In the genomic region with DNA sequence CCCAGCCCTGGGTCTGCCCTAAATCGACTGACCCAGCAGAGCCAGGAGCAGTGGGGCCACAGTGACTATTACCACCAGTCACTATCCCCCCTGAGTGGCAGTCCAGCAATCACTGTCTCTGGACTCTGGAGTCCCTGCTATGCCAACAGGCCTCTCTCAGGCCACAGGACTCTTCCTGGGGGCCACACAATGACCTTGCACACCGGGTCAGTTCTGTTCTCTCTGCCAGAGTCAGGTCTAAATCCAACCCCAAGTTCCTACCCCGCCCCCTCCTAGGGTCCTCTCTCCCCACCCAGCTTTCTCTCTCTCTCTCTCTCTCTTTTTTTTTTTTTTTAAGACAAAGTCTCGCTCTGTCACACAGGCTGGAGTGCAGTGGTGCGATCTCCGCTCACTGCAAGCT, we compare ENCODE assay signal across 22 cellular contexts. TPM values are rescaled to one million over a fixed set of nuclear protein-coding genes. Genes with fewer than 3 reads are reported as not detected.
DNase-seq lines count a peak whose midpoint lies in the region; ATAC-seq and TF ChIP-seq lines count a peak whose summit lies in the region.
"Had no signal": no experiment of that assay in that cellular context is flagged by ENCODE, and none has a peak within 500 bp of the region (broad histone marks: within the 10 kb centered on the region; RNA-seq: fewer than 3 reads in every experiment).

No MANE protein-coding gene starts in this region.

- no peak overlapping the region for H3K4me3 ChIP-seq in OCI-LY7 (ENCODE audit: low read depth, low read length, poor library complexity, severe bottlenecking)
- H3K4me3 ChIP-seq in endodermal cell (ENCODE audit: low read length) = no peak overlapping the region
- H3K4me3 ChIP-seq in spleen = no peak overlapping the region
- H3K4me3 ChIP-seq in dorsolateral prefrontal cortex = no peak overlapping the region
- H3K4me3 ChIP-seq: colonic mucosa, K562, lung, smooth muscle cell had no signal

- H3K27me3 Mint-ChIP-seq in activated T-cell treated with anti-CD3 and anti-CD28 coated beads, Interleukin-2, amount 50 U/mL, for 4 hours (ENCODE audit: low read depth) = peaks cover 35% of the 10 kb centered on the region
- H3K27me3 Mint-ChIP-seq in endodermal cell (ENCODE audit: insufficient read depth) = peaks cover 84% of the 10 kb centered on the region
- H3K27me3 Mint-ChIP-seq in stimulated activated memory B cell treated with anti-CD40 and anti-IgM and Interleukin-4, amounts not matched to agents 10 μg/mL and 1 μg/mL and 100 μg/mL, for 72 hours = peaks cover 63% of the 10 kb centered on the region

- H3K27me3 ChIP-seq in endodermal cell (ENCODE audit: control insufficient read depth, insufficient read depth, low read length, poor library complexity, severe bottlenecking) (peaks cover 87% of the 10 kb centered on the region), spleen (replicated peaks in 1 of 7) (peaks cover 0 to 84% (median 45%) of the 10 kb centered on the region in 7 donors), dorsolateral prefrontal cortex (peaks cover 0 to 62% (median 34%) of the 10 kb centered on the region in 45 donors)

- H3K79me2 ChIP-seq in OCI-LY7 (ENCODE audit: insufficient read depth, low read depth, low read length) = no peaks in the 10 kb centered on the region

- H3K9ac ChIP-seq in endodermal cell (ENCODE audit: extremely low read depth, low read length, poor library complexity, severe bottlenecking) = no peak overlapping the region

- CTCF ChIA-PET in OCI-LY7 (lab: Charles Lee; ENCODE audit: unreplicated experiment) = no interaction called here

- no peak for TF ChIP-seq POLR2A in spleen (IDR thresholded peaks at IDR 0.05)

- no peaks in the 10 kb centered on the region for H4K20me1 ChIP-seq in OCI-LY7 (ENCODE audit: insufficient read depth, low read length)

- BruUV-seq in OCI-LY7 (replicated peaks; lab: Mats Ljungman, UMichigan) = no TSS peak

- H3K27ac ChIP-seq in OCI-LY7 (ENCODE audit: low read depth, low read length, poor library complexity, severe bottlenecking) = no peak overlapping the region
- no peak overlapping the region for H3K27ac ChIP-seq in endodermal cell (ENCODE audit: low read depth, low read length)
- H3K27ac ChIP-seq in spleen = no peak overlapping the region
- no peak overlapping the region for H3K27ac ChIP-seq in dorsolateral prefrontal cortex
- H3K27ac ChIP-seq: brain microvascular endothelial cell, colonic mucosa had no signal

- no peaks in the 10 kb centered on the region for H3K9me3 Mint-ChIP-seq in activated T-cell treated with anti-CD3 and anti-CD28 coated beads, Interleukin-2, amount 50 U/mL, for 4 hours
- H3K9me3 Mint-ChIP-seq in endodermal cell = no peaks in the 10 kb centered on the region
- H3K9me3 Mint-ChIP-seq in stimulated activated memory B cell treated with anti-CD40 and anti-IgM and Interleukin-4, amounts not matched to agents 10 μg/mL and 1 μg/mL and 100 μg/mL, for 72 hours = no peaks in the 10 kb centered on the region
- H3K9me3 Mint-ChIP-seq: activated naive CD4-positive, alpha-beta T cell treated with anti-CD3 and anti-CD28 coated beads, Interleukin-2, amount 10 ng/mL, durations not matched to agents 7 days and 5 days; CD4-positive, alpha-beta memory T cell had no signal

- H2AFZ ChIP-seq in OCI-LY7 (ENCODE audit: low read length) = no peak overlapping the region

- no peaks in the 10 kb centered on the region for H3K36me3 Mint-ChIP-seq in activated T-cell treated with anti-CD3 and anti-CD28 coated beads, Interleukin-2, amount 50 U/mL, for 4 hours (ENCODE audit: insufficient read depth)
- no peaks in the 10 kb centered on the region for H3K36me3 Mint-ChIP-seq in endodermal cell (ENCODE audit: low read depth)
- H3K36me3 Mint-ChIP-seq in stimulated activated memory B cell treated with anti-CD40 and anti-IgM and Interleukin-4, amounts not matched to agents 10 μg/mL and 1 μg/mL and 100 μg/mL, for 72 hours = no peaks in the 10 kb centered on the region
- H3K36me3 Mint-ChIP-seq: activated naive CD4-positive, alpha-beta T cell treated with anti-CD3 and anti-CD28 coated beads, Interleukin-2, amount 10 ng/mL, durations not matched to agents 7 days and 5 days; CD4-positive, alpha-beta memory T cell had no signal

- H3K27ac Mint-ChIP-seq in endodermal cell = no peak overlapping the region
- peak overlapping the region; percentile 55 for H3K27ac Mint-ChIP-seq in stimulated activated memory B cell treated with anti-CD40 and anti-IgM and Interleukin-4, amounts not matched to agents 10 μg/mL and 1 μg/mL and 100 μg/mL, for 72 hours
- H3K27ac Mint-ChIP-seq: activated naive CD4-positive, alpha-beta T cell treated with anti-CD3 and anti-CD28 coated beads, Interleukin-2, amount 10 ng/mL, durations not matched to agents 7 days and 5 days; CD4-positive, alpha-beta memory T cell had no signal

- TF ChIP-seq CTCF in OCI-LY7 (conservative IDR thresholded peaks at IDR 0.05; ENCODE audit: low read length) = no peak
- TF ChIP-seq CTCF in endodermal cell (conservative IDR thresholded peaks at IDR 0.05) = no peak
- no peak for TF ChIP-seq CTCF in spleen (IDR thresholded peaks at IDR 0.05 in 8 of 11, conservative IDR thresholded peaks at IDR 0.05 in 3 of 11)
- TF ChIP-seq CTCF in dorsolateral prefrontal cortex (IDR thresholded peaks at IDR 0.05 in 54 of 56, conservative IDR thresholded peaks at IDR 0.05 in 2 of 56; ENCODE audit: low read depth in 1 of 56, partially characterized antibody in 56 of 56) = no peak

- no peak for DNase-seq in activated T-cell treated with anti-CD3 and anti-CD28 coated beads, Interleukin-2, amount 50 U/mL, for 4 hours
- DNase-seq in activated T-cell treated with anti-CD3 and anti-CD28 coated beads for 4 hours (no peak), OCI-LY7 (ENCODE audit: low spot score) (no peak), endodermal cell (peak; percentile 58), spleen (no peak), A172 (ENCODE audit: low spot score) (no peak), dorsolateral prefrontal cortex (no peak)
- DNase-seq: activated naive CD4-positive, alpha-beta T cell treated with anti-CD3 and anti-CD28 coated beads, Interleukin-2, amount 10 ng/mL, durations not matched to agents 7 days and 5 days; CD4-positive, alpha-beta memory T cell; colonic mucosa; DMS79 treated with DMSO at 0.1 percent for 48 hours; NCI-H748 treated with DMSO at 0.1 percent for 48 hours; SIG-M5; stimulated activated CD4-positive, alpha-beta T cell treated with anti-CD3 and anti-CD28 coated beads, Interleukin-4, amount 100 ng/mL, for 4 hours; WERI-Rb-1 had no signal

- H3K36me3 ChIP-seq in OCI-LY7 (ENCODE audit: insufficient read depth, low read length) = no peaks in the 10 kb centered on the region
- no peaks in the 10 kb centered on the region for H3K36me3 ChIP-seq in endodermal cell (ENCODE audit: control insufficient read depth, insufficient read depth, low read length)
- H3K36me3 ChIP-seq in spleen = no peaks in the 10 kb centered on the region
- H3K36me3 ChIP-seq: brain microvascular endothelial cell, colonic mucosa, WERI-Rb-1 had no signal

- 60 to 83% methylated on average over 2 to 6 of the region's 6 CpGs for WGBS in endodermal cell (ENCODE audit: insufficient coverage in 1 of 2, insufficient read length in 1 of 2), 2 experiments
- 71 to 81% (median 78%) methylated on average over 5 to 6 of the region's 6 CpGs for WGBS in spleen, 5 donors

- H3K4me2 ChIP-seq in OCI-LY7 (ENCODE audit: low read length) = peak overlapping the region; percentile 95; the same call in 1 of the 2 replicates

- H3K4me1 ChIP-seq in OCI-LY7 (ENCODE audit: insufficient read depth, low read length, poor library complexity, severe bottlenecking) (peaks cover 21% of the 10 kb centered on the region), endodermal cell (ENCODE audit: control insufficient read depth, insufficient read depth, low read length) (no peaks in the 10 kb centered on the region), spleen (peaks cover 6 to 39% (median 22%) of the 10 kb centered on the region in 6 donors)
- H3K4me1 ChIP-seq: colonic mucosa had no signal

- no peak for ATAC-seq in activated T-cell treated with anti-CD3 and anti-CD28 coated beads, Interleukin-2, amount 50 U/mL, for 4 hours
- no peak for ATAC-seq in stimulated activated memory B cell treated with anti-CD40 and anti-IgM and Interleukin-4, amounts not matched to agents 10 μg/mL and 1 μg/mL and 100 μg/mL, for 72 hours
- ATAC-seq: K562 had no signal

- H3K4me1 Mint-ChIP-seq in activated T-cell treated with anti-CD3 and anti-CD28 coated beads, Interleukin-2, amount 50 U/mL, for 4 hours (ENCODE audit: low read depth) = peaks cover 20% of the 10 kb centered on the region
- H3K4me1 Mint-ChIP-seq in endodermal cell = peaks cover 4% of the 10 kb centered on the region
- peaks cover 49% of the 10 kb centered on the region for H3K4me1 Mint-ChIP-seq in stimulated activated memory B cell treated with anti-CD40 and anti-IgM and Interleukin-4, amounts not matched to agents 10 μg/mL and 1 μg/mL and 100 μg/mL, for 72 hours

- H3K9me3 ChIP-seq in OCI-LY7 (ENCODE audit: low read length) (no peaks in the 10 kb centered on the region), endodermal cell (ENCODE audit: control insufficient read depth, low read length) (no peaks in the 10 kb centered on the region), spleen (no peaks in the 10 kb centered on the region)
- H3K9me3 ChIP-seq: colonic mucosa had no signal

- no peaks in the 10 kb centered on the region for H3K9me2 ChIP-seq in OCI-LY7 (ENCODE audit: insufficient read depth, low read length)

- peak overlapping the region; percentile 26 for H3K4me3 Mint-ChIP-seq in activated T-cell treated with anti-CD3 and anti-CD28 coated beads, Interleukin-2, amount 50 U/mL, for 4 hours
- peak overlapping the region; percentile 62 for H3K4me3 Mint-ChIP-seq in endodermal cell
- H3K4me3 Mint-ChIP-seq in stimulated activated memory B cell treated with anti-CD40 and anti-IgM and Interleukin-4, amounts not matched to agents 10 μg/mL and 1 μg/mL and 100 μg/mL, for 72 hours = peak overlapping the region; percentile 77

- POLR2A ChIA-PET in OCI-LY7 (lab: Charles Lee) = no interaction called here

- intact Hi-C loops in OCI-LY7 (cut with micrococcal nuclease; ENCODE audit: unreplicated experiment) = no loop called here
- intact Hi-C loops in spleen (cut with DNase I; ENCODE audit: low total_unique reads) = no loop called here
- intact Hi-C loops in dorsolateral prefrontal cortex (cut with DNase I) = no loop called here

RNA-seq across cellular contexts. Expression of gene GRID2IP, which starts 21.6 kb away (rescaled TPM):
- total RNA-seq in activated T-cell treated with anti-CD3 and anti-CD28 coated beads, Interleukin-2, amount 50 U/mL, for 4 hours = under 1 TPM in 1 of 3 donors, not detected in 2; 0.13 TPM
- 0.16 and 0.23 TPM in 2 replicates for total RNA-seq in OCI-LY7 (2014; rRNA removed; shearing (Covaris generic))
- total RNA-seq in OCI-LY7 (2022) (0.32 and 0.41 TPM in 2 replicates), endodermal cell (1 to 10 TPM; 2.4 to 4.9 TPM), spleen (1 to 10 TPM in 1 of 7 donors, under 1 TPM in 5, not detected in 1; 0.23 to 1.0 (median 0.33) TPM), dorsolateral prefrontal cortex (1 to 10 TPM in 114 of 120 experiments, under 1 TPM in 6; 0.78 to 6.0 (median 2.1) TPM)
- 0.46 TPM for polyA plus RNA-seq in endodermal cell (2013, experiment 1 of 2)
- 0.58 TPM for polyA plus RNA-seq in endodermal cell (2013, experiment 2 of 2)
- polyA plus RNA-seq in spleen = under 1 TPM in 2 of 3 donors, not detected in 1; 0.08 to 0.16 TPM
- 0.03 and 0.22 TPM in 2 replicates for total RNA-seq in A172 (2014; rRNA removed; shearing (Covaris generic))
- total RNA-seq: K562, pulmonary artery endothelial cell, smooth muscle cell had no signal
- polyA plus RNA-seq: AG04450, K562, smooth muscle cell had no signal

RNA-seq across cellular contexts. Expression of gene KDELR2, which starts 45.7 kb away (rescaled TPM):
- 10 to 100 TPM; 74.7 to 76.8 (median 75.1) TPM for total RNA-seq in activated T-cell treated with anti-CD3 and anti-CD28 coated beads, Interleukin-2, amount 50 U/mL, for 4 hours
- 23.6 and 30.2 TPM in 2 replicates for total RNA-seq in OCI-LY7 (2014; rRNA removed; shearing (Covaris generic))
- total RNA-seq in OCI-LY7 (2022) = 62.1 and 63.4 TPM in 2 replicates
- total RNA-seq in endodermal cell = 100 to 1,000 TPM in 1 of 2 donors, 10 to 100 TPM in 1; 90.2 to 123 TPM
- 103 TPM for polyA plus RNA-seq in endodermal cell (2013, experiment 1 of 2)
- 113 TPM for polyA plus RNA-seq in endodermal cell (2013, experiment 2 of 2)
- 10 to 100 TPM; 55.4 to 77.9 (median 67.7) TPM for total RNA-seq in spleen
- 10 to 100 TPM; 20.8 to 36.1 (median 29.9) TPM for polyA plus RNA-seq in spleen
- 181 and 208 TPM in 2 replicates for total RNA-seq in A172 (2014; rRNA removed; shearing (Covaris generic))
- total RNA-seq in dorsolateral prefrontal cortex = 10 to 100 TPM; 28.2 to 58.5 (median 38.6) TPM

RNA-seq across cellular contexts. Expression of gene ZDHHC4, which starts 47.6 kb away (rescaled TPM):
- 10 to 100 TPM; 23.6 to 33.5 (median 27.5) TPM for total RNA-seq in activated T-cell treated with anti-CD3 and anti-CD28 coated beads, Interleukin-2, amount 50 U/mL, for 4 hours
- total RNA-seq in OCI-LY7 (2014; rRNA removed; shearing (Covaris generic)) = 60.7 and 76.4 TPM in 2 replicates
- total RNA-seq in OCI-LY7 (2022) = 92.7 and 110 TPM in 2 replicates
- 10 to 100 TPM; 79.1 to 85.6 TPM for total RNA-seq in endodermal cell
- polyA plus RNA-seq in endodermal cell (2013, experiment 1 of 2) = 62.8 TPM
- polyA plus RNA-seq in endodermal cell (2013, experiment 2 of 2) = 47.9 TPM
- 10 to 100 TPM; 30.9 to 46.4 (median 40.4) TPM for total RNA-seq in spleen
- polyA plus RNA-seq in spleen = 10 to 100 TPM; 26.6 to 37.2 (median 32.3) TPM
- total RNA-seq in A172 (2014; rRNA removed; shearing (Covaris generic)) = 66.0 and 69.1 TPM in 2 replicates
- total RNA-seq in dorsolateral prefrontal cortex = 10 to 100 TPM; 30.5 to 60.4 (median 41.9) TPM

Comparison
In these comparisons a context has a peak if more than half of its experiments do, and no peak if none do; other contexts are left out.
1. H3K4me3 Mint-ChIP-seq: peak in every context shown above with its lines; median percentile 77 in stimulated activated memory B cell treated with anti-CD40 and anti-IgM and Interleukin-4, amounts not matched to agents 10 μg/mL and 1 μg/mL and 100 μg/mL, for 72 hours; 62 in endodermal cell; 26 in activated T-cell treated with anti-CD3 and anti-CD28 coated beads, Interleukin-2, amount 50 U/mL, for 4 hours.